ENCODE assay signal across 22 cellular contexts in the genomic region with DNA sequence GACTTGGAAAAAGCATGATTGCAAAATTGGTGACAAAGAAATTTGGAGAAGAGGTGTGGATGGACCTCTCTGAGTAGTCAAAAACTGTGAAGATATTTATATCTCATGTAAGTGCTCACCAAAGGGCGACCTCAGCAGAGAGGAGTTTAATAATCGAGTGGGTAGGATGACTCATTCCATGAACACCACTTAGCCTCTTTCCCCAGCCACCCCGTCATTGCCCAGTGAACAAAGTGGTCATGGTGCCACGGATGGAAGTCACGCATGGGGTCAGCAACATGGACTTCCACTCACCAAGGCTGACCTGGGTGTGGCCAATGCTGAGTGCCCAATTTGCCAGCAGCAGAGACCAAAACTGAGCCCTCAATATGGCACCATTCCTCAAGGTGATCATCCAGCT.
DNase-seq lines count a peak whose midpoint lies in the region; ATAC-seq, FAIRE-seq and TF ChIP-seq lines count a peak whose summit lies in the region.
"Had no signal": no experiment of that assay in that cellular context is flagged by ENCODE, and none has a peak within 500 bp of the region (broad histone marks: within the 10 kb centered on the region; RNA-seq: fewer than 3 reads in every experiment).

No MANE protein-coding gene starts in this region.

- TF ChIP-seq RAD21 in GM12878 (IDR thresholded peaks at IDR 0.05; ENCODE audit: insufficient read depth, low read depth, low read length), result no peak

- H3K9me3 ChIP-seq in GM12878 (replicated peaks; ENCODE audit: control insufficient read depth, insufficient read depth, low read length) (no peaks in the 10 kb centered on the region), T-helper 17 cell (ENCODE audit: control insufficient read depth, low read length, poor library complexity, severe bottlenecking) (no peaks in the 10 kb centered on the region)
- H3K9me3 ChIP-seq: A549, Caco-2 had no signal

- H3K27ac Mint-ChIP-seq in T-helper 17 cell, result no peak overlapping the region
- H3K27ac Mint-ChIP-seq: B cell; CD4-positive, alpha-beta T cell; CD8-positive, alpha-beta T cell had no signal

- no peak for TF ChIP-seq EP300 in GM12878 (IDR thresholded peaks at IDR 0.05; ENCODE audit: borderline replicate concordance in 1 of 2, control insufficient read depth in 1 of 2, low read depth in 2 of 2, low read length in 2 of 2)

- CTCF ChIA-PET in GM12878 (lab: Yijun Ruan, JAX), result no interaction called here

- SMC1A ChIA-PET in GM12878 (lab: Charles Lee; ENCODE audit: uncharacterized antibody, unreplicated experiment), result no interaction called here

- no peak for FAIRE-seq in GM12878 (lab: Jason Lieb, UNC)
- FAIRE-seq: A549, GM12892, GM18507 had no signal

- no peaks in the 10 kb centered on the region for H3K27me3 ChIP-seq in GM12878 (replicated peaks in 1 of 2; ENCODE audit: control insufficient read depth in 2 of 2, insufficient read depth in 2 of 2, low read length in 1 of 2)
- H3K27me3 ChIP-seq: BLaER1 treated with 17β-estradiol and CSF1 and Interleukin-3, amounts not matched to agents 10 nM and 100 nM had no signal

- no peak overlapping the region for H3K4me2 ChIP-seq in GM12878 (ENCODE audit: control insufficient read depth, insufficient read depth)
- H3K4me2 ChIP-seq: A549; BLaER1 treated with 17β-estradiol and CSF1 and Interleukin-3, amounts not matched to agents 10 nM and 100 nM had no signal

- in situ Hi-C loops in GM12878 (cut with MboI), result no loop called here

- no peaks in the 10 kb centered on the region for H3K4me1 ChIP-seq in GM12878 (ENCODE audit: control insufficient read depth, insufficient read depth, low read length)
- H3K4me1 ChIP-seq: A549; BLaER1 treated with 17β-estradiol and CSF1 and Interleukin-3, amounts not matched to agents 10 nM and 100 nM; Caco-2 had no signal

- TF ChIP-seq CTCF in GM12878 (IDR thresholded peaks at IDR 0.05 in 2 of 3, conservative IDR thresholded peaks at IDR 0.05 in 1 of 3; ENCODE audit: control insufficient read depth in 2 of 3, extremely low read depth in 1 of 3, insufficient read depth in 1 of 3, low read depth in 3 of 3, low read length in 3 of 3), result no peak

- no peaks in the 10 kb centered on the region for H3K79me2 ChIP-seq in GM12878 (ENCODE audit: control insufficient read depth, insufficient read depth, low read length)

- POLR2A ChIA-PET in GM12878 (lab: Charles Lee), result no interaction called here

- WGBS in GM12878 (ENCODE audit: insufficient coverage, insufficient replicate concordance, low lambda C conversion rate, missing lambda C conversion rate), result 24% methylated on average over 5 of the region's 5 CpGs

- H2AFZ ChIP-seq in GM12878 (ENCODE audit: control insufficient read depth, low read depth, low read length), result no peak overlapping the region

- no peak overlapping the region for H3K27ac ChIP-seq in GM12878 (ENCODE audit: control insufficient read depth, insufficient read depth)
- H3K27ac ChIP-seq: 22Rv1; A549; BLaER1 treated with 17β-estradiol and CSF1 and Interleukin-3, amounts not matched to agents 10 nM and 100 nM; C4-2B had no signal

- no peak overlapping the region for H3K4me3 ChIP-seq in GM12878
- H3K4me3 ChIP-seq: A549; BLaER1 treated with 17β-estradiol and CSF1 and Interleukin-3, amounts not matched to agents 10 nM and 100 nM had no signal

- no peaks in the 10 kb centered on the region for H4K20me1 ChIP-seq in GM12878 (ENCODE audit: control insufficient read depth, insufficient read depth)
- H4K20me1 ChIP-seq: BLaER1 treated with 17β-estradiol and CSF1 and Interleukin-3, amounts not matched to agents 10 nM and 100 nM had no signal

- intact Hi-C loops in GM12878 (cut with micrococcal nuclease; ENCODE audit: unreplicated experiment), result no loop called here

- no TSS peak for BruUV-seq in GM12878 (replicated peaks; lab: Mats Ljungman, UMichigan)

- H3K27me3 Mint-ChIP-seq in T-helper 17 cell, result no peaks in the 10 kb centered on the region
- H3K27me3 Mint-ChIP-seq: B cell; CD4-positive, alpha-beta T cell had no signal

- H3K36me3 ChIP-seq in GM12878 (ENCODE audit: control insufficient read depth in 2 of 2, insufficient read depth in 2 of 2, low read length in 1 of 2), result no peaks in the 10 kb centered on the region
- H3K36me3 ChIP-seq: BLaER1 treated with 17β-estradiol and CSF1 and Interleukin-3, amounts not matched to agents 10 nM and 100 nM had no signal

- H3K4me1 Mint-ChIP-seq in T-helper 17 cell, result no peaks in the 10 kb centered on the region
- H3K4me1 Mint-ChIP-seq: B cell had no signal

- peak; percentile 11 for DNase-seq in DMS53 (lab: John Stamatoyannopoulos, UW)
- no peak for DNase-seq in DMS53 treated with DMSO at 0.1 percent for 48 hours (lab: John Stamatoyannopoulos, UW; ENCODE audit: unreplicated experiment)
- DNase-seq in GM12878 (ENCODE audit: low read depth, low spot score), result no peak
- DNase-seq in T-helper 17 cell, result no peak
- no peak for DNase-seq in NCI-H2227 treated with DMSO at 0.1 percent for 48 hours (lab: John Stamatoyannopoulos, UW)
- DNase-seq: AML-193; Caco-2; CD4-positive, alpha-beta T cell; CD8-positive, alpha-beta T cell; DMS 273 treated with DMSO at 0.1 percent for 48 hours; DMS153; DMS79; DND-41; EL; GDM1 had no signal

- no peak overlapping the region for H3K9ac ChIP-seq in GM12878 (ENCODE audit: control insufficient read depth, insufficient read depth, low read length)
- H3K9ac ChIP-seq: BLaER1 treated with 17β-estradiol and CSF1 and Interleukin-3, amounts not matched to agents 10 nM and 100 nM had no signal

- no peak for TF ChIP-seq POLR2A in GM12878 (IDR thresholded peaks at IDR 0.05; ENCODE audit: low read depth, low read length)

- RAD21 ChIA-PET in GM12878 (lab: Charles Lee; ENCODE audit: unreplicated experiment), result no interaction called here

- no peaks in the 10 kb centered on the region for H3K36me3 Mint-ChIP-seq in T-helper 17 cell (ENCODE audit: low read depth)
- H3K36me3 Mint-ChIP-seq: CD8-positive, alpha-beta T cell had no signal

- H3K4me3 Mint-ChIP-seq in T-helper 17 cell, result no peak overlapping the region
- H3K4me3 Mint-ChIP-seq: B cell; CD4-positive, alpha-beta T cell; CD8-positive, alpha-beta T cell had no signal

- ATAC-seq in GM12878 (peak; percentile 33; the same call in 2 of the 3 replicates), T-helper 17 cell (no peak)
- ATAC-seq: A549; CD8-positive, alpha-beta T cell had no signal

TF ChIP-seq in GM12878, 131 proteins besides CTCF, POLR2A, EP300 and RAD21 (continues in another document):
- TF ChIP-seq PAX5 (IDR thresholded peaks at IDR 0.05; ENCODE audit: borderline replicate concordance, low read depth, low read length), result no peak
- TF ChIP-seq YBX1 (IDR thresholded peaks at IDR 0.05), result no peak
- no peak for TF ChIP-seq CREB1 (IDR thresholded peaks at IDR 0.05; ENCODE audit: low read depth)
- TF ChIP-seq YY1 (IDR thresholded peaks at IDR 0.05; ENCODE audit: low read depth, low read length), result no peak
- TF ChIP-seq, protein P1, sequence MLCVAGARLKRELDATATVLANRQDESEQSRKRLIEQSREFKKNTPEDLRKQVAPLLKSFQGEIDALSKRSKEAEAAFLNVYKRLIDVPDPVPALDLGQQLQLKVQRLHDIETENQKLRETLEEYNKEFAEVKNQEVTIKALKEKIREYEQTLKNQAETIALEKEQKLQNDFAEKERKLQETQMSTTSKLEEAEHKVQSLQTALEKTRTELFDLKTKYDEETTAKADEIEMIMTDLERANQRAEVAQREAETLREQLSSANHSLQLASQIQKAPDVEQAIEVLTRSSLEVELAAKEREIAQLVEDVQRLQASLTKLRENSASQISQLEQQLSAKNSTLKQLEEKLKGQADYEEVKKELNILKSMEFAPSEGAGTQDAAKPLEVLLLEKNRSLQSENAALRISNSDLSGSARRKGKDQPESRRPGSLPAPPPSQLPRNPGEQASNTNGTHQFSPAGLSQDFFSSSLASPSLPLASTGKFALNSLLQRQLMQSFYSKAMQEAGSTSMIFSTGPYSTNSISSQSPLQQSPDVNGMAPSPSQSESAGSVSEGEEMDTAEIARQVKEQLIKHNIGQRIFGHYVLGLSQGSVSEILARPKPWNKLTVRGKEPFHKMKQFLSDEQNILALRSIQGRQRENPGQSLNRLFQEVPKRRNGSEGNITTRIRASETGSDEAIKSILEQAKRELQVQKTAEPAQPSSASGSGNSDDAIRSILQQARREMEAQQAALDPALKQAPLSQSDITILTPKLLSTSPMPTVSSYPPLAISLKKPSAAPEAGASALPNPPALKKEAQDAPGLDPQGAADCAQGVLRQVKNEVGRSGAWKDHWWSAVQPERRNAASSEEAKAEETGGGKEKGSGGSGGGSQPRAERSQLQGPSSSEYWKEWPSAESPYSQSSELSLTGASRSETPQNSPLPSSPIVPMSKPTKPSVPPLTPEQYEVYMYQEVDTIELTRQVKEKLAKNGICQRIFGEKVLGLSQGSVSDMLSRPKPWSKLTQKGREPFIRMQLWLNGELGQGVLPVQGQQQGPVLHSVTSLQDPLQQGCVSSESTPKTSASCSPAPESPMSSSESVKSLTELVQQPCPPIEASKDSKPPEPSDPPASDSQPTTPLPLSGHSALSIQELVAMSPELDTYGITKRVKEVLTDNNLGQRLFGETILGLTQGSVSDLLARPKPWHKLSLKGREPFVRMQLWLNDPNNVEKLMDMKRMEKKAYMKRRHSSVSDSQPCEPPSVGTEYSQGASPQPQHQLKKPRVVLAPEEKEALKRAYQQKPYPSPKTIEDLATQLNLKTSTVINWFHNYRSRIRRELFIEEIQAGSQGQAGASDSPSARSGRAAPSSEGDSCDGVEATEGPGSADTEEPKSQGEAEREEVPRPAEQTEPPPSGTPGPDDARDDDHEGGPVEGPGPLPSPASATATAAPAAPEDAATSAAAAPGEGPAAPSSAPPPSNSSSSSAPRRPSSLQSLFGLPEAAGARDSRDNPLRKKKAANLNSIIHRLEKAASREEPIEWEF (IDR thresholded peaks at IDR 0.05; ENCODE audit: insufficient replicate concordance, low read depth, low read length), result no peak
- TF ChIP-seq GATAD2B (conservative IDR thresholded peaks at IDR 0.05; ENCODE audit: low read depth), result no peak
- TF ChIP-seq RAD51 (IDR thresholded peaks at IDR 0.05), result no peak
- TF ChIP-seq FOXM1 (IDR thresholded peaks at IDR 0.05; ENCODE audit: low read depth, low read length), result no peak
- no peak for TF ChIP-seq RCOR1 (conservative IDR thresholded peaks at IDR 0.05; ENCODE audit: low read depth, low read length)
- no peak for TF ChIP-seq CBX5 (IDR thresholded peaks at IDR 0.05; ENCODE audit: low read depth)
